Comparison of ENCODE assay signal across 8 cellular contexts in genomic region chr12:111407371-111408115, GRCh38. TPM values are rescaled to one million over a fixed set of nuclear protein-coding genes. Genes with fewer than 3 reads are reported as not detected.
A peak's percentile ranks its signal among the peaks of the same experiment; 100 is the strongest.
DNase-seq lines count a peak whose midpoint lies in the region; ATAC-seq and TF ChIP-seq lines count a peak whose summit lies in the region.

No MANE protein-coding gene starts in this region.

- H3K9me3 ChIP-seq in MG63: no peaks in the 10 kb centered on the region

- peak overlapping the region; percentile 96 for H3K4me3 ChIP-seq in BJ (ENCODE audit: low read depth, low read length)
- H3K4me3 ChIP-seq in MG63: peak overlapping the region; percentile 90
- H3K4me3 ChIP-seq in dorsolateral prefrontal cortex: peak overlapping the region; percentile 66 to 97 (median 87)

- DNase-seq in BJ (ENCODE audit: low read depth): no peak
- DNase-seq in MG63: no peak
- DNase-seq in dorsolateral prefrontal cortex: no peak
- DNase-seq in naive thymus-derived CD8-positive, alpha-beta T cell: no peak
- DNase-seq in NCI-H748 (lab: John Stamatoyannopoulos, UW; ENCODE audit: unreplicated experiment): no peak
- DNase-seq in head of caudate nucleus: no peak
- no peak for DNase-seq in GM20000 (ENCODE audit: low spot score)

- CTCF ChIA-PET in BJ (lab: Yijun Ruan, JAX): interaction anchor here (0.9 to 7.5 kb wide), 4 partner anchors 11 to 44 kb away, joined by 4 to 40 read pairs (median 4); no protein-coding TSS in a partner anchor

- TF ChIP-seq CTCF in BJ (IDR thresholded peaks at IDR 0.05; ENCODE audit: insufficient read depth, low read depth, low read length) (no peak), dorsolateral prefrontal cortex (IDR thresholded peaks at IDR 0.05 in 54 of 56, conservative IDR thresholded peaks at IDR 0.05 in 2 of 56; ENCODE audit: low read depth in 1 of 56, partially characterized antibody in 56 of 56) (no peak), GM20000 (IDR thresholded peaks at IDR 0.05; ENCODE audit: extremely low read depth, missing control alignments) (no peak)

- H3K27ac ChIP-seq in dorsolateral prefrontal cortex: peak overlapping the region in 56 of 59 donors; percentile 8 to 94 (median 83)

- H3K9me3 Mint-ChIP-seq in naive thymus-derived CD8-positive, alpha-beta T cell: no peaks in the 10 kb centered on the region

- H3K36me3 ChIP-seq in BJ (ENCODE audit: control insufficient read depth, insufficient read depth, low read length): no peaks in the 10 kb centered on the region
- no peaks in the 10 kb centered on the region; the same call in 1 of the 2 replicates for H3K36me3 ChIP-seq in MG63

- POLR2A ChIA-PET in BJ (lab: Charles Lee): no interaction called here
- POLR2A ChIA-PET in naive thymus-derived CD8-positive, alpha-beta T cell (lab: Charles Lee): interaction anchor here (0.9 to 11.8 kb wide), 6 partner anchors 20 to 42 kb away, joined by 4 to 106 read pairs (median 5); no protein-coding TSS in a partner anchor

- intact Hi-C loops in dorsolateral prefrontal cortex (cut with DNase I) (loop anchor here in 1 of 2 donors (5.0 to 10.0 kb wide), 2 partner anchors 40 to 187 kb away; partner anchors contain the start of gene ATXN2), head of caudate nucleus (cut with DNase I) (loop anchor here (10.0 kb wide), 1 partner anchor 267 kb away; no protein-coding TSS in a partner anchor)

- ATAC-seq in naive thymus-derived CD8-positive, alpha-beta T cell: no peak
- no peak for ATAC-seq in HG03139 (IDR thresholded peaks at IDR 0.05; ENCODE audit: unreplicated experiment)

- H3K27ac Mint-ChIP-seq in naive thymus-derived CD8-positive, alpha-beta T cell: peak overlapping the region; percentile 53 to 95 (median 89)

- H3K27me3 Mint-ChIP-seq in naive thymus-derived CD8-positive, alpha-beta T cell: no peaks in the 10 kb centered on the region

- H3K27me3 ChIP-seq in BJ (ENCODE audit: control insufficient read depth, insufficient read depth, low read length): no peaks in the 10 kb centered on the region
- no peaks in the 10 kb centered on the region for H3K27me3 ChIP-seq in MG63
- no peaks in the 10 kb centered on the region for H3K27me3 ChIP-seq in dorsolateral prefrontal cortex

- peak overlapping the region; percentile 81 to 94 (median 88) for H3K4me3 Mint-ChIP-seq in naive thymus-derived CD8-positive, alpha-beta T cell

- H3K36me3 Mint-ChIP-seq in naive thymus-derived CD8-positive, alpha-beta T cell: no peaks in the 10 kb centered on the region

- H3K4me1 Mint-ChIP-seq in naive thymus-derived CD8-positive, alpha-beta T cell: peaks cover 30 to 83% (median 79%) of the 10 kb centered on the region in 4 donors

RNA-seq across cellular contexts. Expression of gene SH2B3, which starts 1.8 kb away (rescaled TPM):
- 19.4 and 20.2 TPM in 2 replicates for polyA plus RNA-seq in BJ (2011; rRNA removed)
- polyA minus RNA-seq in BJ (2011; rRNA and poly(A)+ RNA removed): 15.5 and 19.6 TPM in 2 replicates
- 12.8 and 15.8 TPM in 2 replicates for total RNA-seq in MG63 (2014; rRNA removed; shearing (Covaris generic); ENCODE audit: low replicate concordance)
- 10 to 100 TPM in 116 of 120 experiments, 1 to 10 TPM in 4; 8.5 to 28.7 (median 14.8) TPM for total RNA-seq in dorsolateral prefrontal cortex
- total RNA-seq in naive thymus-derived CD8-positive, alpha-beta T cell: 10 to 100 TPM; 12.5 to 12.8 TPM
- polyA plus RNA-seq in naive thymus-derived CD8-positive, alpha-beta T cell: 1 to 10 TPM; 2.1 to 5.3 (median 3.2) TPM

RNA-seq across cellular contexts. Expression of gene PHETA1, which starts 38.6 kb away (rescaled TPM):
- polyA plus RNA-seq in BJ (2011; rRNA removed): 2.6 and 5.3 TPM in 2 replicates
- polyA minus RNA-seq in BJ (2011; rRNA and poly(A)+ RNA removed): 2.1 and 2.2 TPM in 2 replicates
- total RNA-seq in MG63 (2014; rRNA removed; shearing (Covaris generic); ENCODE audit: low replicate concordance): 11.2 and 12.6 TPM in 2 replicates
- 10 to 100 TPM in 12 of 120 experiments, 1 to 10 TPM in 108; 2.7 to 15.7 (median 7.2) TPM for total RNA-seq in dorsolateral prefrontal cortex
- total RNA-seq in naive thymus-derived CD8-positive, alpha-beta T cell: 1 to 10 TPM; 3.0 to 3.8 TPM
- 1 to 10 TPM in 2 of 3 donors, under 1 TPM in 1; 0.11 to 1.5 (median 1.3) TPM for polyA plus RNA-seq in naive thymus-derived CD8-positive, alpha-beta T cell
